ENCODE assay signal across 20 cellular contexts in the genomic region with DNA sequence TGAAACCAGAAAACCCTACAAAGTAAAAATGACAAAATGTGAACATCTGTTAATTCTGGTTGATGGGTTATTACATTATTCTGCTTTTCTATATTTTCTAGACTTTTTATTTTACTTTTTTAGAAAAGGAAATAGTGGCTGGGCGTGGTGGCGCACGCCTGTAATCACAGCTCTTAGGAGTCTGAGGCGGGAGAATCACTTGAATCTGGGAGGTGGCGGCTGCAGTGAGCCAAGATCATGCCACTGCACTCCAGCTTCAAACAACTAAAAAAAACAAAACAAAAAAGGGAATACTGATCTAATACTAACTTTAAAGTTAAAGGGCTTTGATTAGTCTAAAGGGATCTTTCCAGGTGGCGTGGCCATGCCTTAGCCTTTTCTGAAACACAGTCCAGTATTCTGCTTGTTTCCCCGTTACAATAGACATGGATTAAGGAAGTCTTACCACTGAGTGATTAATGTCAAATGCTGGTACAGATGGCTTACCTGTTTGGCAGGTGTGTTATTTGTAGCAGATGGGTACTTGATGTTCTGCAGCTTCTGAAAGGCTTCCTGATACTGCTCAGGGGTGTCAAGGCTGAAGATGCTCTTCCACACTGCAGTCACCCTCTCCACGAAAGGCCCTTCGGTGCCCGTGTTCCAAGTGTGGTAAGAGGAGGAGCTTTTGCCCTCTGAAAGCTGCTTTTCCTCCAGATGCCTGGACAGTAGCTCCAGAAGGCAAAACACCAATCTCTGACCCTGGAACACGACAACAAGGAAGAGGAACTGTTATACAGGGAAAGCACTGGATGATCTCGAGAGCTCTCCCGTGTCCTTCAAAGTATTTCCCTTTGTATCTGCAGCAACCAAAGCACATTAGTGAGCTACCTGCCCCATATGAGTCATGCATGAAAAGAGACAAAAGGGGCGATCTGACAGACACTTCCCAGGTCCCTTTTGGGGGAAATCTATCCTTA.
"Had no signal": no experiment of that assay in that cellular context is flagged by ENCODE, and none has a peak within 500 bp of the region (broad histone marks: within the 10 kb centered on the region; RNA-seq: fewer than 3 reads in every experiment).

No MANE protein-coding gene starts in this region.

- H3K9me3 Mint-ChIP-seq: brain; naive B cell; T-helper 1 cell treated with Interleukin-12 subunit alpha and Interleukin-12 subunit beta and Interleukin-4 antibody, amounts not matched to agents 30 μg/mL and 1 μg/mL, for 36 hours had no signal

- DNase-seq: activated CD4-positive, alpha-beta T cell treated with anti-CD3 and anti-CD28 coated beads for 1 hour; activated naive CD4-positive, alpha-beta T cell; anterior cingulate cortex; central memory CD4-positive, alpha-beta T cell; gastrocnemius medialis; head of caudate nucleus; kidney; left ventricle myocardium superior; naive B cell; stimulated activated CD4-positive, alpha-beta T cell treated with anti-CD3 and anti-CD28 coated beads, Interleukin-15, amount 100 ng/mL, for 24 hours; stimulated activated CD4-positive, alpha-beta T cell treated with anti-CD3 and anti-CD28 coated beads, Interleukin-2, amount 100 ng/mL, for 48 hours; stomach; upper lobe of right lung; WERI-Rb-1 had no signal

- H3K9me3 ChIP-seq: gastrocnemius medialis, prostate gland, right atrium auricular region, stomach, thoracic aorta, upper lobe of right lung had no signal

- H3K4me3 ChIP-seq: coronary artery, gastrocnemius medialis, prostate gland, right atrium auricular region, stomach, thoracic aorta, upper lobe of right lung had no signal

- H3K27ac ChIP-seq: coronary artery, gastrocnemius medialis, prostate gland, right atrium auricular region, stomach, thoracic aorta, upper lobe of right lung, WERI-Rb-1 had no signal

- ATAC-seq: gastrocnemius medialis, left ventricle myocardium superior, upper lobe of right lung had no signal

- H3K4me3 Mint-ChIP-seq: brain; naive B cell; T-helper 1 cell treated with Interleukin-12 subunit alpha and Interleukin-12 subunit beta and Interleukin-4 antibody, amounts not matched to agents 30 μg/mL and 1 μg/mL, for 36 hours had no signal

- FAIRE-seq: kidney had no signal

- H3K4me1 Mint-ChIP-seq: brain, naive B cell had no signal

- H3K4me1 ChIP-seq: gastrocnemius medialis, prostate gland, right atrium auricular region, stomach had no signal

- H3K27me3 Mint-ChIP-seq: brain, naive B cell had no signal

- H3K27me3 ChIP-seq: gastrocnemius medialis, right atrium auricular region, stomach, upper lobe of right lung had no signal

- H3K27ac Mint-ChIP-seq: T-helper 1 cell treated with Interleukin-12 subunit alpha and Interleukin-12 subunit beta and Interleukin-4 antibody, amounts not matched to agents 30 μg/mL and 1 μg/mL, for 36 hours had no signal
